In the genomic region with DNA sequence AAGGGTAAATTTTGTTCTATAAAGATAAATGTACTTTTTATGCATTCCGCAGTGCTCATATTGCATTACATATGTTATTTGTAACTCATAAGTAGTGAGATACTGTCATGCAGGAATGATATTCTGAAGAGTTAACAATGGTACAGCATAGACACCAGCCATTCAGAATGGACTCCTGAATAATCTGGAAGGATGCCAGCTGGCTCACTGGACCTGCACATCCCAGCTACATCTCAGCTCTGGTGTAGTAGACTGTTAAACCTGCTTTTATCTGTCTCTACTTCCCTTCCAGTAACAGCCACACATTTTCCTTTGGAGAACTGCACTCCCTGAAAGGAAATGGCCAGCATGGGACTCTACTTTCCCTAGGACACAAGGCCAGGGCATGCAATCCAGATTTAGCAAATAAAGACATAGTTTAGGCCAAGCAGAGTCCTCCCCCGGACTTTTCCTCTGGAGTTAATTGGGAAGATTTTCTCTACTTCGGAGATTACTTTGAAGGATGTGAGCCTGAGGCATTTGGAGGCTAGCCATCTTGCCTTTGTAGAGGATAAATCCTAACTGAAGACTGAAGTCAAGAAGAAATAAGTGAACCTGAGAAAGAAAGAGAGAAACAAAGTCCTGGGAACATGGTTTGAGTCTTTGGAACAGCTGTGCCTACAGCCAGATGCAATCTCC, we compare ENCODE assay signal across 3 cellular contexts.
A peak's percentile ranks its signal among the peaks of the same experiment; 100 is the strongest.
TF ChIP-seq lines count a peak whose summit lies in the region.

No MANE protein-coding gene starts in this region.

TF ChIP-seq in liver, 16 proteins besides CTCF, POLR2A, EP300 and RAD21 (continued from another document):
- TF ChIP-seq, protein P1, sequence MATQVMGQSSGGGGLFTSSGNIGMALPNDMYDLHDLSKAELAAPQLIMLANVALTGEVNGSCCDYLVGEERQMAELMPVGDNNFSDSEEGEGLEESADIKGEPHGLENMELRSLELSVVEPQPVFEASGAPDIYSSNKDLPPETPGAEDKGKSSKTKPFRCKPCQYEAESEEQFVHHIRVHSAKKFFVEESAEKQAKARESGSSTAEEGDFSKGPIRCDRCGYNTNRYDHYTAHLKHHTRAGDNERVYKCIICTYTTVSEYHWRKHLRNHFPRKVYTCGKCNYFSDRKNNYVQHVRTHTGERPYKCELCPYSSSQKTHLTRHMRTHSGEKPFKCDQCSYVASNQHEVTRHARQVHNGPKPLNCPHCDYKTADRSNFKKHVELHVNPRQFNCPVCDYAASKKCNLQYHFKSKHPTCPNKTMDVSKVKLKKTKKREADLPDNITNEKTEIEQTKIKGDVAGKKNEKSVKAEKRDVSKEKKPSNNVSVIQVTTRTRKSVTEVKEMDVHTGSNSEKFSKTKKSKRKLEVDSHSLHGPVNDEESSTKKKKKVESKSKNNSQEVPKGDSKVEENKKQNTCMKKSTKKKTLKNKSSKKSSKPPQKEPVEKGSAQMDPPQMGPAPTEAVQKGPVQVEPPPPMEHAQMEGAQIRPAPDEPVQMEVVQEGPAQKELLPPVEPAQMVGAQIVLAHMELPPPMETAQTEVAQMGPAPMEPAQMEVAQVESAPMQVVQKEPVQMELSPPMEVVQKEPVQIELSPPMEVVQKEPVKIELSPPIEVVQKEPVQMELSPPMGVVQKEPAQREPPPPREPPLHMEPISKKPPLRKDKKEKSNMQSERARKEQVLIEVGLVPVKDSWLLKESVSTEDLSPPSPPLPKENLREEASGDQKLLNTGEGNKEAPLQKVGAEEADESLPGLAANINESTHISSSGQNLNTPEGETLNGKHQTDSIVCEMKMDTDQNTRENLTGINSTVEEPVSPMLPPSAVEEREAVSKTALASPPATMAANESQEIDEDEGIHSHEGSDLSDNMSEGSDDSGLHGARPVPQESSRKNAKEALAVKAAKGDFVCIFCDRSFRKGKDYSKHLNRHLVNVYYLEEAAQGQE (IDR thresholded peaks at IDR 0.05): no peak
- TF ChIP-seq RXRA (IDR thresholded peaks at IDR 0.05): no peak
- TF ChIP-seq HNF4A (conservative IDR thresholded peaks at IDR 0.05): no peak
- peak; percentile 14 for TF ChIP-seq NR2F2 (IDR thresholded peaks at IDR 0.05)

TF ChIP-seq in HepG2, 621 proteins besides CTCF, POLR2A, EP300 and RAD21 (continued from another document and continues in another):
- TF ChIP-seq, protein P2, sequence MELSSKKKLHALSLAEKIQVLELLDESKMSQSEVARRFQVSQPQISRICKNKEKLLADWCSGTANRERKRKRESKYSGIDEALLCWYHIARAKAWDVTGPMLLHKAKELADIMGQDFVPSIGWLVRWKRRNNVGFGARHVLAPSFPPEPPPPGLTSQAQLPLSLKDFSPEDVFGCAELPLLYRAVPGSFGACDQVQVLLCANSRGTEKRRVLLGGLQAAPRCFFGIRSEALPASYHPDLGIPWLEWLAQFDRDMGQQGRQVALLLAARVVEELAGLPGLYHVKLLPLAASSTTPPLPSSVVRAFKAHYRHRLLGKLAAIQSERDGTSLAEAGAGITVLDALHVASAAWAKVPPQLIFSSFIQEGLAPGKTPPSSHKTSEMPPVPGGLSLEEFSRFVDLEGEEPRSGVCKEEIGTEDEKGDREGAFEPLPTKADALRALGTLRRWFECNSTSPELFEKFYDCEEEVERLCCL (CRISPR knock-in tag; IDR thresholded peaks at IDR 0.05; ENCODE audit: borderline replicate concordance): no peak
- TF ChIP-seq MEIS1 (CRISPR knock-in tag; IDR thresholded peaks at IDR 0.05; ENCODE audit: borderline replicate concordance) (no peak), XBP1 (CRISPR knock-in tag; IDR thresholded peaks at IDR 0.05) (no peak), ZFP82 (CRISPR knock-in tag; IDR thresholded peaks at IDR 0.05; ENCODE audit: borderline replicate concordance) (no peak), ZNF136 (CRISPR knock-in tag; IDR thresholded peaks at IDR 0.05; ENCODE audit: low read depth) (no peak), KDM3A (CRISPR knock-in tag; IDR thresholded peaks at IDR 0.05; ENCODE audit: low read depth) (no peak)
- TF ChIP-seq, protein P3, sequence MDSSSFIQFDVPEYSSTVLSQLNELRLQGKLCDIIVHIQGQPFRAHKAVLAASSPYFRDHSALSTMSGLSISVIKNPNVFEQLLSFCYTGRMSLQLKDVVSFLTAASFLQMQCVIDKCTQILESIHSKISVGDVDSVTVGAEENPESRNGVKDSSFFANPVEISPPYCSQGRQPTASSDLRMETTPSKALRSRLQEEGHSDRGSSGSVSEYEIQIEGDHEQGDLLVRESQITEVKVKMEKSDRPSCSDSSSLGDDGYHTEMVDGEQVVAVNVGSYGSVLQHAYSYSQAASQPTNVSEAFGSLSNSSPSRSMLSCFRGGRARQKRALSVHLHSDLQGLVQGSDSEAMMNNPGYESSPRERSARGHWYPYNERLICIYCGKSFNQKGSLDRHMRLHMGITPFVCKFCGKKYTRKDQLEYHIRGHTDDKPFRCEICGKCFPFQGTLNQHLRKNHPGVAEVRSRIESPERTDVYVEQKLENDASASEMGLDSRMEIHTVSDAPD (CRISPR knock-in tag; IDR thresholded peaks at IDR 0.05): no peak
- TF ChIP-seq, protein P4, sequence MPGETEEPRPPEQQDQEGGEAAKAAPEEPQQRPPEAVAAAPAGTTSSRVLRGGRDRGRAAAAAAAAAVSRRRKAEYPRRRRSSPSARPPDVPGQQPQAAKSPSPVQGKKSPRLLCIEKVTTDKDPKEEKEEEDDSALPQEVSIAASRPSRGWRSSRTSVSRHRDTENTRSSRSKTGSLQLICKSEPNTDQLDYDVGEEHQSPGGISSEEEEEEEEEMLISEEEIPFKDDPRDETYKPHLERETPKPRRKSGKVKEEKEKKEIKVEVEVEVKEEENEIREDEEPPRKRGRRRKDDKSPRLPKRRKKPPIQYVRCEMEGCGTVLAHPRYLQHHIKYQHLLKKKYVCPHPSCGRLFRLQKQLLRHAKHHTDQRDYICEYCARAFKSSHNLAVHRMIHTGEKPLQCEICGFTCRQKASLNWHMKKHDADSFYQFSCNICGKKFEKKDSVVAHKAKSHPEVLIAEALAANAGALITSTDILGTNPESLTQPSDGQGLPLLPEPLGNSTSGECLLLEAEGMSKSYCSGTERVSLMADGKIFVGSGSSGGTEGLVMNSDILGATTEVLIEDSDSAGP (CRISPR knock-in tag; IDR thresholded peaks at IDR 0.05; ENCODE audit: borderline replicate concordance): no peak
- TF ChIP-seq, protein P5, sequence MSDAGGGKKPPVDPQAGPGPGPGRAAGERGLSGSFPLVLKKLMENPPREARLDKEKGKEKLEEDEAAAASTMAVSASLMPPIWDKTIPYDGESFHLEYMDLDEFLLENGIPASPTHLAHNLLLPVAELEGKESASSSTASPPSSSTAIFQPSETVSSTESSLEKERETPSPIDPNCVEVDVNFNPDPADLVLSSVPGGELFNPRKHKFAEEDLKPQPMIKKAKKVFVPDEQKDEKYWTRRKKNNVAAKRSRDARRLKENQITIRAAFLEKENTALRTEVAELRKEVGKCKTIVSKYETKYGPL (CRISPR knock-in tag; IDR thresholded peaks at IDR 0.05): no peak
- TF ChIP-seq, protein P6, sequence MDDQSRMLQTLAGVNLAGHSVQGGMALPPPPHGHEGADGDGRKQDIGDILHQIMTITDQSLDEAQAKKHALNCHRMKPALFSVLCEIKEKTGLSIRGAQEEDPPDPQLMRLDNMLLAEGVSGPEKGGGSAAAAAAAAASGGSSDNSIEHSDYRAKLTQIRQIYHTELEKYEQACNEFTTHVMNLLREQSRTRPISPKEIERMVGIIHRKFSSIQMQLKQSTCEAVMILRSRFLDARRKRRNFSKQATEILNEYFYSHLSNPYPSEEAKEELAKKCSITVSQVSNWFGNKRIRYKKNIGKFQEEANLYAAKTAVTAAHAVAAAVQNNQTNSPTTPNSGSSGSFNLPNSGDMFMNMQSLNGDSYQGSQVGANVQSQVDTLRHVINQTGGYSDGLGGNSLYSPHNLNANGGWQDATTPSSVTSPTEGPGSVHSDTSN (CRISPR knock-in tag; IDR thresholded peaks at IDR 0.05; ENCODE audit: borderline replicate concordance): no peak
- TF ChIP-seq, protein P7, sequence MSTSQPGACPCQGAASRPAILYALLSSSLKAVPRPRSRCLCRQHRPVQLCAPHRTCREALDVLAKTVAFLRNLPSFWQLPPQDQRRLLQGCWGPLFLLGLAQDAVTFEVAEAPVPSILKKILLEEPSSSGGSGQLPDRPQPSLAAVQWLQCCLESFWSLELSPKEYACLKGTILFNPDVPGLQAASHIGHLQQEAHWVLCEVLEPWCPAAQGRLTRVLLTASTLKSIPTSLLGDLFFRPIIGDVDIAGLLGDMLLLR (CRISPR knock-in tag; IDR thresholded peaks at IDR 0.05): no peak
- TF ChIP-seq, protein P8, sequence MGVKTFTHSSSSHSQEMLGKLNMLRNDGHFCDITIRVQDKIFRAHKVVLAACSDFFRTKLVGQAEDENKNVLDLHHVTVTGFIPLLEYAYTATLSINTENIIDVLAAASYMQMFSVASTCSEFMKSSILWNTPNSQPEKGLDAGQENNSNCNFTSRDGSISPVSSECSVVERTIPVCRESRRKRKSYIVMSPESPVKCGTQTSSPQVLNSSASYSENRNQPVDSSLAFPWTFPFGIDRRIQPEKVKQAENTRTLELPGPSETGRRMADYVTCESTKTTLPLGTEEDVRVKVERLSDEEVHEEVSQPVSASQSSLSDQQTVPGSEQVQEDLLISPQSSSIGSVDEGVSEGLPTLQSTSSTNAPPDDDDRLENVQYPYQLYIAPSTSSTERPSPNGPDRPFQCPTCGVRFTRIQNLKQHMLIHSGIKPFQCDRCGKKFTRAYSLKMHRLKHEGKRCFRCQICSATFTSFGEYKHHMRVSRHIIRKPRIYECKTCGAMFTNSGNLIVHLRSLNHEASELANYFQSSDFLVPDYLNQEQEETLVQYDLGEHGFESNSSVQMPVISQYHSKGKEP (CRISPR knock-in tag; IDR thresholded peaks at IDR 0.05): no peak

TF ChIP-seq in SK-N-SH, 30 proteins besides CTCF, POLR2A, EP300 and RAD21 (continued from another document):
- TF ChIP-seq, protein P9, sequence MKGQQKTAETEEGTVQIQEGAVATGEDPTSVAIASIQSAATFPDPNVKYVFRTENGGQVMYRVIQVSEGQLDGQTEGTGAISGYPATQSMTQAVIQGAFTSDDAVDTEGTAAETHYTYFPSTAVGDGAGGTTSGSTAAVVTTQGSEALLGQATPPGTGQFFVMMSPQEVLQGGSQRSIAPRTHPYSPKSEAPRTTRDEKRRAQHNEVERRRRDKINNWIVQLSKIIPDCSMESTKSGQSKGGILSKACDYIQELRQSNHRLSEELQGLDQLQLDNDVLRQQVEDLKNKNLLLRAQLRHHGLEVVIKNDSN (IDR thresholded peaks at IDR 0.05; ENCODE audit: borderline replicate concordance, low read depth): no peak
- TF ChIP-seq, protein P10, sequence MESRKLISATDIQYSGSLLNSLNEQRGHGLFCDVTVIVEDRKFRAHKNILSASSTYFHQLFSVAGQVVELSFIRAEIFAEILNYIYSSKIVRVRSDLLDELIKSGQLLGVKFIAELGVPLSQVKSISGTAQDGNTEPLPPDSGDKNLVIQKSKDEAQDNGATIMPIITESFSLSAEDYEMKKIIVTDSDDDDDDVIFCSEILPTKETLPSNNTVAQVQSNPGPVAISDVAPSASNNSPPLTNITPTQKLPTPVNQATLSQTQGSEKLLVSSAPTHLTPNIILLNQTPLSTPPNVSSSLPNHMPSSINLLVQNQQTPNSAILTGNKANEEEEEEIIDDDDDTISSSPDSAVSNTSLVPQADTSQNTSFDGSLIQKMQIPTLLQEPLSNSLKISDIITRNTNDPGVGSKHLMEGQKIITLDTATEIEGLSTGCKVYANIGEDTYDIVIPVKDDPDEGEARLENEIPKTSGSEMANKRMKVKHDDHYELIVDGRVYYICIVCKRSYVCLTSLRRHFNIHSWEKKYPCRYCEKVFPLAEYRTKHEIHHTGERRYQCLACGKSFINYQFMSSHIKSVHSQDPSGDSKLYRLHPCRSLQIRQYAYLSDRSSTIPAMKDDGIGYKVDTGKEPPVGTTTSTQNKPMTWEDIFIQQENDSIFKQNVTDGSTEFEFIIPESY (IDR thresholded peaks at IDR 0.05; ENCODE audit: borderline replicate concordance, low read depth): no peak
